Comparison of ENCODE assay signal across 8 cellular contexts in the genomic region with DNA sequence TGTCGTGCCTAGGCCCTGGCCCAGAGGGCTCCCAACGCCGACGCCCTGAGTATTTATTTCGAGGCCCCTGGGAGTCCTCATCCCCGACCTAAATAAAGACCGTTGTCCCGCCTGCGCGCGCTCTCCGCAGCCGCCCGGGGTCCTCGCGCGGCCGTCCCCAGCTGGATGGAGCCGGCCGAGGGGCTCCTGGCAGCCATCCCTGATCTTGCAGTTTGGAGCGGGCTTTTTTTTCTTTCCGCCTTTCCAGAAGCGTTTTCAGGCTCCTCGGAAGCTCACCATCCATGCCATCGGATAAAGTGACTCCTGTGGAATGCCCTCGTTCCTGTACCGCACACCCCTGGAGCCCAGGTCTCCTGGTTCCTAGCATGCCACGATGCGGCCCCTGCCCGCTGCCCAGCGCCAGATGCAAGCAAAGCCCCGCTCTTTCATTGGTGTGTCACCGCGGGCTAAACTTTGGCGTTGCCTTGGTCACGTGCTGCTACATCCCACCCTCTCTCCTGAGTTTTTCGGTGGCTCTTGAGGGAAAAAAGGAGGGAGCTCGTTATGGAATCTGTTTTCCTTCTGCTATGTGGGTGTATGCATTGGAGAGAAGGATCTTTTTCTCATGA. TPM values are rescaled to one million over a fixed set of nuclear protein-coding genes. Genes with fewer than 3 reads are reported as not detected.
DNase-seq lines count a peak whose midpoint lies in the region; ATAC-seq and TF ChIP-seq lines count a peak whose summit lies in the region.

No MANE protein-coding gene starts in this region.

- H3K27me3 ChIP-seq in CD8-positive, alpha-beta T cell (ENCODE audit: insufficient read depth, low read length) = no peaks in the 10 kb centered on the region
- H3K27me3 ChIP-seq in HUES48 (ENCODE audit: control insufficient read depth, insufficient read depth, low read length) (no peaks in the 10 kb centered on the region), colonic mucosa (no peaks in the 10 kb centered on the region), right lobe of liver (no peaks in the 10 kb centered on the region)

- DNase-seq in CD8-positive, alpha-beta T cell = peak in 4 of 7 experiments; percentile 1 to 51 (median 12)
- DNase-seq in SK-N-DZ (ENCODE audit: low spot score) (peak; percentile 80), colonic mucosa (peak; percentile 52), right lobe of liver (peak in 1 of 3 donors; percentile 42)
- DNase-seq in stimulated activated naive CD8-positive, alpha-beta T cell treated with anti-CD3 and anti-CD28 coated beads, Interleukin-15, Interleukin-2, amounts not matched to agents 100 U/mL and 50 U/mL, for 24 hours = peak; percentile 25
- DNase-seq in central memory CD4-positive, alpha-beta T cell = no peak

- WGBS in right lobe of liver (ENCODE audit: insufficient coverage, low coverage, low lambda C conversion rate, missing lambda C conversion rate) = 4% methylated on average over 15 of the region's 38 CpGs

- H3K9me3 ChIP-seq in CD8-positive, alpha-beta T cell (ENCODE audit: low read length) = no peaks in the 10 kb centered on the region
- H3K9me3 ChIP-seq in HUES48 (ENCODE audit: control insufficient read depth, insufficient read depth, low read length) (no peaks in the 10 kb centered on the region), colonic mucosa (no peaks in the 10 kb centered on the region), right lobe of liver (no peaks in the 10 kb centered on the region)

- no peaks in the 10 kb centered on the region for H3K9me3 Mint-ChIP-seq in CD8-positive, alpha-beta T cell

- no peak for TF ChIP-seq CTCF in CD8-positive, alpha-beta T cell (IDR thresholded peaks at IDR 0.05)
- TF ChIP-seq CTCF in colonic mucosa (IDR thresholded peaks at IDR 0.05) = no peak
- no peak for TF ChIP-seq CTCF in right lobe of liver (IDR thresholded peaks at IDR 0.05)

- H3K4me1 Mint-ChIP-seq in CD8-positive, alpha-beta T cell (ENCODE audit: low read depth) = peaks cover 36% of the 10 kb centered on the region

- H3K9ac ChIP-seq in HUES48 (ENCODE audit: low read depth, low read length) = peak overlapping the region; percentile 87
- H3K9ac ChIP-seq in colonic mucosa (ENCODE audit: low read depth in 2 of 2, low read length in 2 of 2) = peak overlapping the region; percentile 94 to 99

- H3K27me3 Mint-ChIP-seq in CD8-positive, alpha-beta T cell (ENCODE audit: low read depth) = peaks cover 3% of the 10 kb centered on the region

- CTCF ChIA-PET in CD8-positive, alpha-beta T cell (lab: Charles Lee) = interaction anchor here (1.4 to 2.5 kb wide), 3 partner anchors 45 to 131 kb away, joined by 3 to 6 read pairs (median 4); no protein-coding TSS in a partner anchor

- H3K27ac Mint-ChIP-seq in CD8-positive, alpha-beta T cell = peak overlapping the region; percentile 62

- H3K36me3 ChIP-seq in CD8-positive, alpha-beta T cell (ENCODE audit: insufficient read depth, low read length) = no peaks in the 10 kb centered on the region
- H3K36me3 ChIP-seq in HUES48 (ENCODE audit: control insufficient read depth, insufficient read depth, low read length) = no peaks in the 10 kb centered on the region
- no peaks in the 10 kb centered on the region for H3K36me3 ChIP-seq in colonic mucosa
- no peaks in the 10 kb centered on the region for H3K36me3 ChIP-seq in right lobe of liver

- ATAC-seq in CD8-positive, alpha-beta T cell = peak; percentile 15
- peak; percentile 4 to 35 (median 6) for ATAC-seq in right lobe of liver
- ATAC-seq in stimulated activated naive CD8-positive, alpha-beta T cell treated with anti-CD3 and anti-CD28 coated beads, Interleukin-15, Interleukin-2, amounts not matched to agents 100 U/mL and 50 U/mL, for 24 hours = no peak
- ATAC-seq in GM19035 (IDR thresholded peaks at IDR 0.05; ENCODE audit: unreplicated experiment) = no peak

- peaks cover 16% of the 10 kb centered on the region for H3K4me1 ChIP-seq in CD8-positive, alpha-beta T cell (ENCODE audit: insufficient read depth, low read length)
- H3K4me1 ChIP-seq in HUES48 (ENCODE audit: control insufficient read depth, insufficient read depth, low read length) (peaks cover 15% of the 10 kb centered on the region), colonic mucosa (peaks cover 13% of the 10 kb centered on the region), right lobe of liver (peaks cover 0 to 21% (median 0%) of the 10 kb centered on the region in 4 donors)

- H3K4me3 ChIP-seq in CD8-positive, alpha-beta T cell (ENCODE audit: low read depth, low read length) = peak overlapping the region; percentile 100
- peak overlapping the region; percentile 87 for H3K4me3 ChIP-seq in HUES48 (ENCODE audit: low read depth, low read length)
- H3K4me3 ChIP-seq in colonic mucosa = peak overlapping the region; percentile 87
- peak overlapping the region; percentile 76 to 97 (median 80) for H3K4me3 ChIP-seq in right lobe of liver

- POLR2A ChIA-PET in CD8-positive, alpha-beta T cell (lab: Charles Lee) = interaction anchor here (1.1 to 3.2 kb wide), 7 partner anchors 14 to 168 kb away, joined by 3 to 18 read pairs (median 5); partner anchors contain the start of genes LLGL2, SLC25A19 and TSEN54

- peak overlapping the region; percentile 75 for H3K27ac ChIP-seq in CD8-positive, alpha-beta T cell (ENCODE audit: low read depth, low read length)
- peak overlapping the region; percentile 88 for H3K27ac ChIP-seq in HUES48 (ENCODE audit: low read depth, low read length)
- H3K27ac ChIP-seq in colonic mucosa = peak overlapping the region; percentile 61
- H3K27ac ChIP-seq in right lobe of liver = peak overlapping the region; percentile 59 to 77 (median 77)

- peaks cover 3% of the 10 kb centered on the region for H3K36me3 Mint-ChIP-seq in CD8-positive, alpha-beta T cell

- H3K4me3 Mint-ChIP-seq in CD8-positive, alpha-beta T cell = peak overlapping the region; percentile 96

- intact Hi-C loops in CD8-positive, alpha-beta T cell (cut with DNase I, micrococcal nuclease) = loop anchor here (2.0 kb wide), 3 partner anchors 58 to 68 kb away; partner anchors contain the start of genes CASKIN2 (in 1 of the 2), LLGL2 (in 1 of the 2) and TSEN54 (in 1 of the 2)
- intact Hi-C loops in colonic mucosa (cut with DNase I) = no loop called here
- intact Hi-C loops in right lobe of liver (cut with DNase I) = no loop called here

- TF ChIP-seq POLR2A in right lobe of liver (IDR thresholded peaks at IDR 0.05) = no peak

RNA-seq across cellular contexts. Expression of gene TMEM94, which starts 0.7 kb away (rescaled TPM):
- 10 to 100 TPM; 44.8 to 46.5 TPM for total RNA-seq in CD8-positive, alpha-beta T cell
- 87.4 and 94.3 TPM in 2 replicates for polyA plus RNA-seq in SK-N-DZ (2014; cell fraction: cytosol; rRNA removed)
- polyA plus RNA-seq in SK-N-DZ (2014; cell fraction: nucleus; rRNA removed) = 224 and 357 TPM in 2 replicates
- total RNA-seq in colonic mucosa = 10 to 100 TPM; 88.3 to 95.7 TPM
- total RNA-seq in right lobe of liver = 10 to 100 TPM; 24.2 to 47.1 (median 29.6) TPM

RNA-seq across cellular contexts. Expression of gene GRB2, which starts 51.7 kb away (rescaled TPM):
- 10 to 100 TPM; 96.2 to 99.4 TPM for total RNA-seq in CD8-positive, alpha-beta T cell
- 115 and 116 TPM in 2 replicates for polyA plus RNA-seq in SK-N-DZ (2014; cell fraction: cytosol; rRNA removed)
- polyA plus RNA-seq in SK-N-DZ (2014; cell fraction: nucleus; rRNA removed) = 37.0 and 61.0 TPM in 2 replicates
- total RNA-seq in colonic mucosa (100 to 1,000 TPM; 117 to 126 TPM), right lobe of liver (10 to 100 TPM; 42.4 to 70.5 (median 53.8) TPM)

RNA-seq across cellular contexts. Expression of gene CASKIN2, which starts 58.2 kb away (rescaled TPM):
- total RNA-seq in CD8-positive, alpha-beta T cell = under 1 TPM; 0.64 to 0.98 TPM
- polyA plus RNA-seq in SK-N-DZ (2014; cell fraction: cytosol; rRNA removed) = 7.2 and 9.4 TPM in 2 replicates
- polyA plus RNA-seq in SK-N-DZ (2014; cell fraction: nucleus; rRNA removed) = 13.8 and 46.4 TPM in 2 replicates
- total RNA-seq in colonic mucosa (10 to 100 TPM; 26.5 to 28.6 TPM), right lobe of liver (10 to 100 TPM in 4 of 6 experiments, 1 to 10 TPM in 2; 9.0 to 26.0 (median 12.0) TPM)

RNA-seq across cellular contexts. Expression of gene TSEN54, which starts 59.2 kb away (rescaled TPM):
- 100 to 1,000 TPM; 116 to 123 TPM for total RNA-seq in CD8-positive, alpha-beta T cell
- polyA plus RNA-seq in SK-N-DZ (2014; cell fraction: cytosol; rRNA removed) = 77.8 and 95.2 TPM in 2 replicates
- polyA plus RNA-seq in SK-N-DZ (2014; cell fraction: nucleus; rRNA removed) = 174 and 182 TPM in 2 replicates
- total RNA-seq in colonic mucosa = 10 to 100 TPM; 29.7 to 50.7 TPM
- 10 to 100 TPM in 4 of 6 experiments, 1 to 10 TPM in 2; 8.5 to 13.6 (median 10.2) TPM for total RNA-seq in right lobe of liver

Comparison
In these comparisons a context has a peak if more than half of its experiments do, and no peak if none do; other contexts are left out.
1. ATAC-seq: peak in CD8-positive, alpha-beta T cell (single experiment) and right lobe of liver (4 of 4); none in stimulated activated naive CD8-positive, alpha-beta T cell treated with anti-CD3 and anti-CD28 coated beads, Interleukin-15, Interleukin-2, amounts not matched to agents 100 U/mL and 50 U/mL, for 24 hours (single experiment) and GM19035 (single experiment).
2. RNA of gene CASKIN2, which starts 58.2 kb away (total RNA-seq): 26.5 to 28.6 TPM in colonic mucosa and 9.0 to 26.0 TPM in right lobe of liver; 0.64 to 0.98 TPM in CD8-positive, alpha-beta T cell; every median in the first group is over 4 times any median in the second.
3. intact Hi-C loops: an anchor here in CD8-positive, alpha-beta T cell (2.0 kb wide); none called in colonic mucosa and right lobe of liver.
4. Peak in every context shown above with its lines, with median percentiles within 50 percentile points of each other: H3K27ac ChIP-seq and H3K4me3 ChIP-seq.